4 cellular contexts compared by ENCODE assay signal in genomic region chr15:75333654-75334419, GRCh38. TPM values are rescaled to one million over a fixed set of nuclear protein-coding genes. Genes with fewer than 3 reads are reported as not detected.
"Had no signal": no experiment of that assay in that cellular context is flagged by ENCODE, and none has a peak within 500 bp of the region (broad histone marks: within the 10 kb centered on the region; RNA-seq: fewer than 3 reads in every experiment).

No MANE protein-coding gene starts in this region.

RNA-seq across cellular contexts. Expression of gene GOLGA6D, which starts 51.2 kb away (rescaled TPM):
- total RNA-seq: activated CD8-positive, alpha-beta T cell treated with anti-CD3 and anti-CD28 coated beads, Interleukin-2, amount 10 ng/mL, durations not matched to agents 7 days and 5 days; activated naive CD8-positive, alpha-beta T cell treated with anti-CD3 and anti-CD28 coated beads, Interleukin-2, amount 10 ng/mL, durations not matched to agents 7 days and 5 days; cardiac septum; PC-9 had no signal
